10 cellular contexts compared by ENCODE assay signal in genomic region chr4:76690906-76691275, GRCh38.
DNase-seq lines count a peak whose midpoint lies in the region; ATAC-seq and TF ChIP-seq lines count a peak whose summit lies in the region.
"Had no signal": no experiment of that assay in that cellular context is flagged by ENCODE, and none has a peak within 500 bp of the region (broad histone marks: within the 10 kb centered on the region; RNA-seq: fewer than 3 reads in every experiment).

No MANE protein-coding gene starts in this region.

- peak overlapping the region; percentile 78 for H3K9ac ChIP-seq in iPS-18a (ENCODE audit: low read length)

- H3K36me3 ChIP-seq in SJCRH30 (no peaks in the 10 kb centered on the region), iPS-18a (ENCODE audit: control insufficient read depth, low read depth, low read length) (no peaks in the 10 kb centered on the region), tibial artery (no peaks in the 10 kb centered on the region)

- DNase-seq in NCI-H2029 (lab: John Stamatoyannopoulos, UW) (peak; percentile 49), NCI-H2029 treated with DMSO at 0.1 percent for 48 hours (lab: John Stamatoyannopoulos, UW) (no peak), SJCRH30 (no peak), tibial artery (no peak), RWPE1 (ENCODE audit: low spot score) (no peak), middle frontal gyrus (ENCODE audit: extremely low spot score, low spot score) (no peak)
- DNase-seq: effector memory CD4-positive, alpha-beta T cell had no signal

- intact Hi-C loops in tibial artery (cut with DNase I; ENCODE audit: low total_unique reads), result no loop called here

- TF ChIP-seq CTCF in tibial artery (IDR thresholded peaks at IDR 0.05) (no peak), RWPE1 (conservative IDR thresholded peaks at IDR 0.05; ENCODE audit: low read depth) (no peak)

- CTCF ChIA-PET in RWPE1 (lab: Yijun Ruan, JAX), result interaction anchor here (0.7 kb wide), 1 partner anchor 183 kb away, joined by 4 read pairs; no protein-coding TSS in a partner anchor

- POLR2A ChIA-PET in RWPE1 (lab: Yijun Ruan, JAX; ENCODE audit: low non-redundant PET), result no interaction called here

- H3K4me3 ChIP-seq in SJCRH30 (peak overlapping the region; percentile 78; the same call in 1 of the 2 replicates), iPS-18a (ENCODE audit: low read length) (peak overlapping the region; percentile 79), tibial artery (peak overlapping the region; percentile 70 to 88)

- H3K4me1 ChIP-seq in SJCRH30 (peaks cover 20% of the 10 kb centered on the region), iPS-18a (ENCODE audit: control insufficient read depth, low read depth, low read length) (peaks cover 39% of the 10 kb centered on the region), tibial artery (peaks cover 0 to 66% (median 38%) of the 10 kb centered on the region in 4 donors)

- H3K27ac ChIP-seq in SJCRH30, result no peak overlapping the region
- H3K27ac ChIP-seq in iPS-18a (ENCODE audit: low read length), result no peak overlapping the region
- H3K27ac ChIP-seq in tibial artery, result peak overlapping the region; percentile 90 to 95
- no peak overlapping the region for H3K27ac ChIP-seq in RWPE1
- H3K27ac ChIP-seq: skin epidermis had no signal

- H3K27me3 ChIP-seq in SJCRH30 (no peaks in the 10 kb centered on the region), iPS-18a (ENCODE audit: control insufficient read depth, insufficient read depth, low read length) (peaks cover 13% of the 10 kb centered on the region), tibial artery (no peaks in the 10 kb centered on the region)

- H3K9me3 ChIP-seq in SJCRH30 (replicated peaks), result no peaks in the 10 kb centered on the region
- H3K9me3 ChIP-seq in iPS-18a (ENCODE audit: control insufficient read depth, low read depth, low read length), result no peaks in the 10 kb centered on the region
- H3K9me3 ChIP-seq in tibial artery, result no peaks in the 10 kb centered on the region

- ATAC-seq in HG02884 (IDR thresholded peaks at IDR 0.05; ENCODE audit: unreplicated experiment), result no peak

Comparison
In these comparisons a context has a peak if more than half of its experiments do, and no peak if none do; other contexts are left out.
1. H3K27ac ChIP-seq: peak in tibial artery (2 of 2); none in SJCRH30 (single experiment), iPS-18a (single experiment) and RWPE1 (single experiment).
2. Peak in every context shown above with its lines, with median percentiles within 50 percentile points of each other: H3K4me3 ChIP-seq.